Comparison of ENCODE assay signal across 7 cellular contexts in genomic region chr15:30580716-30581115, GRCh38. TPM values are rescaled to one million over a fixed set of nuclear protein-coding genes. Genes with fewer than 3 reads are reported as not detected.
"Had no signal": no experiment of that assay in that cellular context is flagged by ENCODE, and none has a peak within 500 bp of the region (broad histone marks: within the 10 kb centered on the region; RNA-seq: fewer than 3 reads in every experiment).

No MANE protein-coding gene starts in this region.

RNA-seq across cellular contexts. Expression of gene GOLGA8H, which starts 23.1 kb away (rescaled TPM):
- total RNA-seq: PC-9, Right ventricle myocardium inferior, Right ventricle myocardium superior, RPMI7951 had no signal

RNA-seq across cellular contexts. Expression of gene GOLGA8Q, which starts 28.9 kb away (rescaled TPM):
- total RNA-seq: OCI-LY7, PC-3, PC-9, RPMI7951, SJCRH30 had no signal
